Comparison of ENCODE assay signal across 8 cellular contexts in genomic region chr22:31944700-31945477, GRCh38. TPM values are rescaled to one million over a fixed set of nuclear protein-coding genes. Genes with fewer than 3 reads are reported as not detected.
DNase-seq lines count a peak whose midpoint lies in the region; ATAC-seq and TF ChIP-seq lines count a peak whose summit lies in the region.

No MANE protein-coding gene starts in this region.

- peaks cover 45% of the 10 kb centered on the region for H3K36me3 ChIP-seq in WERI-Rb-1
- H3K36me3 ChIP-seq in stomach: peaks cover 8 to 24% (median 21%) of the 10 kb centered on the region in 4 donors

- 0 to 2% (median 1%) methylated on average over 19 to 77 of the region's 77 CpGs for WGBS in stomach, 5 donors

- no peaks in the 10 kb centered on the region for H3K27me3 Mint-ChIP-seq in effector memory CD8-positive, alpha-beta T cell
- H3K27me3 Mint-ChIP-seq in mesothelial cell of epicardium (ENCODE audit: low read depth): no peaks in the 10 kb centered on the region

- H3K27me3 ChIP-seq in WERI-Rb-1 (ENCODE audit: insufficient read depth, low read depth, severe bottlenecking): no peaks in the 10 kb centered on the region
- H3K27me3 ChIP-seq in stomach: no peaks in the 10 kb centered on the region

- intact Hi-C loops in stomach (cut with DNase I; ENCODE audit: low total_unique reads): no loop called here

- H3K27ac Mint-ChIP-seq in effector memory CD8-positive, alpha-beta T cell: no peak overlapping the region
- H3K27ac Mint-ChIP-seq in mesothelial cell of epicardium: no peak overlapping the region

- H3K9me3 ChIP-seq in WERI-Rb-1 (ENCODE audit: severe bottlenecking) (no peaks in the 10 kb centered on the region), stomach (no peaks in the 10 kb centered on the region)

- H3K4me1 ChIP-seq in stomach: peaks cover 12 to 51% (median 33%) of the 10 kb centered on the region in 4 donors

- TF ChIP-seq EP300 in stomach (IDR thresholded peaks at IDR 0.05): no peak

- ATAC-seq in GM19035 (IDR thresholded peaks at IDR 0.05; ENCODE audit: unreplicated experiment) (peak; percentile 25), HG03280 (IDR thresholded peaks at IDR 0.05; ENCODE audit: unreplicated experiment) (peak; percentile 21)
- peak; percentile 47 for ATAC-seq in effector memory CD8-positive, alpha-beta T cell (replicated peaks)

- TF ChIP-seq POLR2A in stomach (IDR thresholded peaks at IDR 0.05): no peak

- no peak overlapping the region for H3K4me3 Mint-ChIP-seq in effector memory CD8-positive, alpha-beta T cell
- H3K4me3 Mint-ChIP-seq in mesothelial cell of epicardium: peak overlapping the region; percentile 87

- TF ChIP-seq CTCF in AG09319 (IDR thresholded peaks at IDR 0.05; ENCODE audit: low read depth, low read length) (peak; percentile 10; the same call in 1 of the 2 replicates), WERI-Rb-1 (IDR thresholded peaks at IDR 0.05; ENCODE audit: low read depth, low read length) (0 out of 2 replicates have a peak, but pooled peaks have one; percentile 1), mesothelial cell of epicardium (IDR thresholded peaks at IDR 0.05; ENCODE audit: unreplicated experiment) (no peak), stomach (IDR thresholded peaks at IDR 0.05) (no peak)

- peaks cover 25% of the 10 kb centered on the region for H3K36me3 Mint-ChIP-seq in effector memory CD8-positive, alpha-beta T cell (ENCODE audit: insufficient read depth)
- peaks cover 4% of the 10 kb centered on the region for H3K36me3 Mint-ChIP-seq in mesothelial cell of epicardium

- H3K4me1 Mint-ChIP-seq in effector memory CD8-positive, alpha-beta T cell (ENCODE audit: low read depth in 2 of 2): peaks cover 7 to 9% of the 10 kb centered on the region in 2 donors
- H3K4me1 Mint-ChIP-seq in mesothelial cell of epicardium: peaks cover 12% of the 10 kb centered on the region

- H3K27ac ChIP-seq in WERI-Rb-1 (peak overlapping the region; percentile 97), stomach (peak overlapping the region; percentile 91 to 100 (median 96))

- H3K4me3 ChIP-seq in WERI-Rb-1 (ENCODE audit: low read depth, low read length) (peak overlapping the region; percentile 90), stomach (peak overlapping the region; percentile 76 to 99 (median 87))

- H3K9me3 Mint-ChIP-seq in effector memory CD8-positive, alpha-beta T cell: no peaks in the 10 kb centered on the region
- no peaks in the 10 kb centered on the region for H3K9me3 Mint-ChIP-seq in mesothelial cell of epicardium

- DNase-seq in AG09319 (ENCODE audit: extremely low read depth, low read depth) (no peak), WERI-Rb-1 (peak; percentile 32), mesothelial cell of epicardium (ENCODE audit: low spot score in 2 of 2, unreplicated experiment in 2 of 2) (peak; percentile 40 to 56), stomach (peak; percentile 52), SKM-1 treated with dmso at 0.1 percent for 144 hours (lab: John Stamatoyannopoulos, UW; ENCODE audit: unreplicated experiment) (no peak)
- DNase-seq in effector memory CD8-positive, alpha-beta T cell: peak; percentile 13 to 36 (median 25)

RNA-seq across cellular contexts. Expression of gene YWHAH, which starts 0.6 kb away (rescaled TPM):
- total RNA-seq in mesothelial cell of epicardium (57.8 to 65.6 TPM (median 64.4 TPM) in 3 replicates), stomach (100 to 1,000 TPM in 1 of 5 donors, 10 to 100 TPM in 4; 20.5 to 284 (median 81.1) TPM)
- 100 to 1,000 TPM in 2 of 3 donors, 10 to 100 TPM in 1; 60.9 to 156 (median 110) TPM for polyA plus RNA-seq in stomach

Comparison
In these comparisons a context has a peak if more than half of its experiments do, and no peak if none do; other contexts are left out.
1. DNase-seq: peak in WERI-Rb-1 (single experiment), effector memory CD8-positive, alpha-beta T cell (3 of 3), mesothelial cell of epicardium (2 of 2) and stomach (single experiment); none in AG09319 (single experiment) and SKM-1 treated with dmso at 0.1 percent for 144 hours (single experiment).
2. CTCF ChIP-seq: peak in AG09319 (single experiment) and WERI-Rb-1 (single experiment); none in mesothelial cell of epicardium (single experiment) and stomach (0 of 7).
3. Peak in every context shown above with its lines, with median percentiles within 50 percentile points of each other: ATAC-seq.